18 cellular contexts compared by ENCODE assay signal in the genomic region with DNA sequence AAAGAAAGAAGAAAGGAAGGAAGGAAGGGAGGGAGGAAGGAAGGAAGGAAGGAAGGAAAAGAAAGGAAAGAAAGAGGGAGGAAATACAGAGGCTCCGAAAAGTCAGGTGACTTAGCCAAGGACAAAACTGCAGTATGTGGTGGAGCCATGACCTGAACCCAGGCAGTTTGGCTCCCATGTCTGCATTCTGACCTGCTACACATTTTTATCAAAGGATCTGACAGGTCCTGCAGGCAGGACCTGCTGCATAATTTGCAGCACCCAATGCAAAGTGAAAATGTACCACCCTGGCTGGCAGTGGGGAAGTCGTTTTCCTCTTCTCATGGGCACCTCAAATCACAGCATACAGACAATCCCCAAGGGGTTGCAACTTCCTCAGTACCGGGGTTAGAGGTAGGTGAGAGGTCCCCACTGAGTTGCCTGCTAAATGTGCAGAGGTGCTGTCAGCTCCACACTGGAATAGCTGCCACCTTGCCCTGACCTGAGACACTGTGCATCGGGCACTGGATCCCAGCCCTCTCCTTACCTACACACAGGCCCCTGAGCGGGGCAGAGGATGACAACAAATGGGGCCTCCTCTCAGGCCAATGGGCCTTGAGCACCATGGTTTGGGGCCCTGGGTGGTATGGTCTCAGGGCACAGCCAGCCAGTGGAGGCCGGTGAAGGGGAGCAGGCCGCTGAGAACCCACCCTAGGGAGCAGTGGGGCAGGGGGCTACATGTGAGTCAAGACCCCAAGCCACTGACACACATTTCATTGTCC.
DNase-seq lines count a peak whose midpoint lies in the region; ATAC-seq, FAIRE-seq and TF ChIP-seq lines count a peak whose summit lies in the region.
"Had no signal": no experiment of that assay in that cellular context is flagged by ENCODE, and none has a peak within 500 bp of the region (broad histone marks: within the 10 kb centered on the region; RNA-seq: fewer than 3 reads in every experiment).

No MANE protein-coding gene starts in this region.

- no peaks in the 10 kb centered on the region for H3K79me2 ChIP-seq in K562 (ENCODE audit: control insufficient read depth, insufficient read depth, low read length)

- H3K4me3 ChIP-seq in K562 = no peak overlapping the region
- H3K4me3 ChIP-seq: SJCRH30 had no signal

- no peak overlapping the region for H3K4me2 ChIP-seq in K562 (ENCODE audit: insufficient read depth, low read length)

- no peak for TF ChIP-seq CTCF in GM10248 (IDR thresholded peaks at IDR 0.05; ENCODE audit: control extremely low read depth, extremely low read depth, low read depth, missing control alignments)
- peak in 1 of 3 experiments; percentile 15; a peak in 1 of 6 replicates for TF ChIP-seq CTCF in K562 (IDR thresholded peaks at IDR 0.05 in 2 of 3, conservative IDR thresholded peaks at IDR 0.05 in 1 of 3; ENCODE audit: insufficient read depth in 2 of 3, low read depth in 1 of 3, low read length in 3 of 3)

- FAIRE-seq in K562 (lab: Jason Lieb, UNC) = no peak

- no peaks in the 10 kb centered on the region for H3K9me1 ChIP-seq in K562 (ENCODE audit: control insufficient read depth, insufficient read depth, low read length)

- in situ Hi-C loops in K562 (cut with MboI) = no loop called here

- no peaks in the 10 kb centered on the region for H4K20me1 ChIP-seq in K562 (replicated peaks; ENCODE audit: control insufficient read depth, insufficient read depth, low read length)

- no TSS peak for BruUV-seq in K562 (replicated peaks; lab: Mats Ljungman, UMichigan)

- no peaks in the 10 kb centered on the region for H3K36me3 ChIP-seq in K562 (ENCODE audit: control insufficient read depth, insufficient read depth, low read length)
- H3K36me3 ChIP-seq: SJCRH30 had no signal

- H3K4me1 ChIP-seq in K562 (replicated peaks in 1 of 2; ENCODE audit: control insufficient read depth in 2 of 2, insufficient read depth in 2 of 2, low read length in 2 of 2) = no peaks in the 10 kb centered on the region
- H3K4me1 ChIP-seq: SJCRH30 had no signal

- TF ChIP-seq EP300 in K562 (IDR thresholded peaks at IDR 0.05; ENCODE audit: low read length) = no peak

- no peak overlapping the region for H2AFZ ChIP-seq in K562 (ENCODE audit: low read depth, low read length)

- H3K27ac ChIP-seq in K562 (ENCODE audit: extremely low read depth, low read depth, low read length) = no peak overlapping the region
- H3K27ac ChIP-seq: RWPE1, SJCRH30 had no signal

- DNase-seq in GM10248 (ENCODE audit: extremely low spot score) (peak; percentile 43), K562 (ENCODE audit: extremely low read depth in 1 of 4, low spot score in 3 of 4) (no peak), SK-N-DZ (ENCODE audit: low spot score) (no peak), NCI-H1092 (lab: John Stamatoyannopoulos, UW) (no peak), dermis blood vessel endothelial cell (no peak)
- no peak for DNase-seq in stimulated activated naive CD8-positive, alpha-beta T cell treated with anti-CD3 and anti-CD28 coated beads, Interleukin-15, Interleukin-2, amounts not matched to agents 100 U/mL and 50 U/mL, for 24 hours
- DNase-seq: AML-193; CD4-positive, alpha-beta memory T cell; DND-41; GDM1; H7; NCI-H1048; NCI-H1694; NCI-H2171; SJCRH30; SW 1271 had no signal

- H3K27me3 ChIP-seq in K562 (ENCODE audit: control insufficient read depth in 2 of 2, insufficient read depth in 2 of 2, low read length in 2 of 2) = peaks cover 0 to 5% of the 10 kb centered on the region in 2 experiments; a peak in 2 of 5 replicates
- H3K27me3 ChIP-seq: SJCRH30 had no signal

- 9% methylated on average over 6 of the region's 7 CpGs for WGBS in K562 (ENCODE audit: insufficient coverage, low coverage, missing lambda C conversion rate)

- ATAC-seq in HG03469 (IDR thresholded peaks at IDR 0.05; ENCODE audit: unreplicated experiment) = peak; percentile 50
- ATAC-seq in K562 = no peak
- ATAC-seq in stimulated activated naive CD8-positive, alpha-beta T cell treated with anti-CD3 and anti-CD28 coated beads, Interleukin-15, Interleukin-2, amounts not matched to agents 100 U/mL and 50 U/mL, for 24 hours = peak; percentile 23

- CTCF ChIA-PET in GM10248 (lab: Yijun Ruan, JAX) = interaction anchor here (1.2 to 1.5 kb wide), 2 partner anchors 15 to 145 kb away, joined by 3 to 4 read pairs; no protein-coding TSS in a partner anchor
- CTCF ChIA-PET in K562 (lab: Yijun Ruan, JAX; ENCODE audit: low intra/inter-chr PET ratio) = interaction anchor here (1.1 kb wide), 1 partner anchor 138 kb away, joined by 3 read pairs; no protein-coding TSS in a partner anchor

- POLR2A ChIA-PET in GM10248 (lab: Yijun Ruan, JAX) (no interaction called here), K562 (lab: Yijun Ruan, JAX) (no interaction called here)

- no peaks in the 10 kb centered on the region for H3K9me3 ChIP-seq in K562 (replicated peaks; ENCODE audit: control insufficient read depth, insufficient read depth, low read depth, low read length)
- H3K9me3 ChIP-seq: SJCRH30 had no signal

- no peak overlapping the region for H3K9ac ChIP-seq in K562 (ENCODE audit: insufficient read depth in 1 of 2, low read depth in 2 of 2, low read length in 2 of 2)

- peak in 1 of 2 experiments; percentile 30; a peak in 1 of 4 replicates for TF ChIP-seq RAD21 in K562 (CRISPR knock-in tag; conservative IDR thresholded peaks at IDR 0.05 in 1 of 2, IDR thresholded peaks at IDR 0.05 in 1 of 2)

- intact Hi-C loops in K562 (cut with micrococcal nuclease) = no loop called here

- TF ChIP-seq POLR2A in K562 (conservative IDR thresholded peaks at IDR 0.05) = no peak

TF ChIP-seq in K562, 482 proteins besides CTCF, POLR2A, EP300 and RAD21:
- TF ChIP-seq, protein P1, sequence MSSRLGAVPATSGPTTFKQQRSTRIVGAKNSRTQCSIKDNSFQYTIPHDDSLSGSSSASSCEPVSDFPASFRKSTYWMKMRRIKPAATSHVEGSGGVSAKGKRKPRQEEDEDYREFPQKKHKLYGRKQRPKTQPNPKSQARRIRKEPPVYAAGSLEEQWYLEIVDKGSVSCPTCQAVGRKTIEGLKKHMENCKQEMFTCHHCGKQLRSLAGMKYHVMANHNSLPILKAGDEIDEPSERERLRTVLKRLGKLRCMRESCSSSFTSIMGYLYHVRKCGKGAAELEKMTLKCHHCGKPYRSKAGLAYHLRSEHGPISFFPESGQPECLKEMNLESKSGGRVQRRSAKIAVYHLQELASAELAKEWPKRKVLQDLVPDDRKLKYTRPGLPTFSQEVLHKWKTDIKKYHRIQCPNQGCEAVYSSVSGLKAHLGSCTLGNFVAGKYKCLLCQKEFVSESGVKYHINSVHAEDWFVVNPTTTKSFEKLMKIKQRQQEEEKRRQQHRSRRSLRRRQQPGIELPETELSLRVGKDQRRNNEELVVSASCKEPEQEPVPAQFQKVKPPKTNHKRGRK (tag; IDR thresholded peaks at IDR 0.05) = peak; percentile 32; the same call in 1 of the 2 replicates
- no peak for TF ChIP-seq ZNF197 (CRISPR knock-in tag; IDR thresholded peaks at IDR 0.05; ENCODE audit: low read depth)
- TF ChIP-seq CREB3L1 (IDR thresholded peaks at IDR 0.05; ENCODE audit: borderline replicate concordance, low read depth) = no peak
- no peak for TF ChIP-seq KLF16 (IDR thresholded peaks at IDR 0.05)
- TF ChIP-seq, protein P2, sequence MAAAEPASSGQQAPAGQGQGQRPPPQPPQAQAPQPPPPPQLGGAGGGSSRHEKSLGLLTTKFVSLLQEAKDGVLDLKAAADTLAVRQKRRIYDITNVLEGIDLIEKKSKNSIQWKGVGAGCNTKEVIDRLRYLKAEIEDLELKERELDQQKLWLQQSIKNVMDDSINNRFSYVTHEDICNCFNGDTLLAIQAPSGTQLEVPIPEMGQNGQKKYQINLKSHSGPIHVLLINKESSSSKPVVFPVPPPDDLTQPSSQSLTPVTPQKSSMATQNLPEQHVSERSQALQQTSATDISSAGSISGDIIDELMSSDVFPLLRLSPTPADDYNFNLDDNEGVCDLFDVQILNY (CRISPR knock-in tag; IDR thresholded peaks at IDR 0.05) = no peak
- no peak for TF ChIP-seq CREM (IDR thresholded peaks at IDR 0.05; ENCODE audit: low read depth)
- TF ChIP-seq ZNF239 (CRISPR knock-in tag; IDR thresholded peaks at IDR 0.05) = peak; percentile 73; the same call in 1 of the 2 replicates
- no peak for TF ChIP-seq TCF3 (CRISPR knock-in tag; IDR thresholded peaks at IDR 0.05)
- TF ChIP-seq KLF13 (tag; IDR thresholded peaks at IDR 0.05; ENCODE audit: borderline replicate concordance, low read depth) = no peak
- no peak for TF ChIP-seq NEUROD1 (IDR thresholded peaks at IDR 0.05; ENCODE audit: borderline replicate concordance, low read depth, low read length, partially characterized antibody)
